In the genomic region with DNA sequence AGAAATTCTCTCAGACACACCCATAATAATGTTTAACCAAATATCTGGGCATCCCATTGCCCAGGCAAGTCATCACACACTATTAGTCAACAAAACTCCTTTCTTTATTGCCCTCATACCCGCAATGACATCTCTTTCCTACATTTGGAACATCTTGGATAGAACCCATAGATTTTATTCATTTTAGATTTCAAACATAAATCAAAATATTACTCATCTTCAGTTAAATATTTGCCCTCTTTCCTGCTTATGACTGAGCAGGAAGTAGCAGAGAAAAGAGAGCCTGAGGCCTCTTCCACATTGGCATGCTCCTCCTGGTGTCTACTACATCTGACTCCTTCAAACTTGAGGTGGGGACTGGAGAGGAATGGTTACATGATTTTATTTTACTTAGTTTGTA, we compare ENCODE assay signal across 16 cellular contexts.
"Had no signal": no experiment of that assay in that cellular context is flagged by ENCODE, and none has a peak within 500 bp of the region (broad histone marks: within the 10 kb centered on the region; RNA-seq: fewer than 3 reads in every experiment).

No MANE protein-coding gene starts in this region.

- H3K9me3 ChIP-seq: thyroid gland, uterus had no signal

- DNase-seq: activated CD4-positive, alpha-beta T cell treated with anti-CD3 and anti-CD28 coated beads, Interleukin-2, amount 10 ng/mL, durations not matched to agents 7 days and 5 days; activated gamma-delta T cell treated with Interleukin-2 at 50 U/mL for 16 hours; amniotic stem cell; body of pancreas; effector memory CD4-positive, alpha-beta T cell; hypothalamus; left ventricle myocardium superior; mesendoderm; stimulated activated CD4-positive, alpha-beta T cell treated with anti-CD3 and anti-CD28 coated beads, Interleukin-2, amount 100 ng/mL, for 48 hours; thyroid gland; uterus had no signal

- H3K4me1 ChIP-seq: body of pancreas, thyroid gland, uterus had no signal

- H3K9me3 Mint-ChIP-seq: activated CD4-positive, alpha-beta T cell treated with anti-CD3 and anti-CD28 coated beads, Interleukin-2, amount 10 ng/mL, durations not matched to agents 7 days and 5 days; central memory CD8-positive, alpha-beta T cell; dendritic cell treated with granulocyte-macrophage colony-stimulating factor and Interleukin-4, amounts not matched to agents 40 ng/mL and 50 ng/mL, for 4 days had no signal

- H3K27ac ChIP-seq: body of pancreas, thyroid gland, uterus had no signal

- H3K27ac Mint-ChIP-seq: activated CD4-positive, alpha-beta T cell treated with anti-CD3 and anti-CD28 coated beads, Interleukin-2, amount 10 ng/mL, durations not matched to agents 7 days and 5 days; activated naive CD8-positive, alpha-beta T cell; dendritic cell treated with granulocyte-macrophage colony-stimulating factor and Interleukin-4, amounts not matched to agents 40 ng/mL and 50 ng/mL, for 4 days; natural killer cell treated with Interleukin-12 subunit alpha and Interleukin-12 subunit beta and Interleukin-15 and Interleukin-18, amount 100 ng/mL, for 72 hours; stimulated activated memory B cell treated with anti-CD40 and anti-IgM and Interleukin-4, amounts not matched to agents 10 μg/mL and 1 μg/mL and 100 μg/mL, for 72 hours had no signal

- H3K4me3 Mint-ChIP-seq: activated CD4-positive, alpha-beta T cell treated with anti-CD3 and anti-CD28 coated beads, Interleukin-2, amount 10 ng/mL, durations not matched to agents 7 days and 5 days; activated naive CD8-positive, alpha-beta T cell; central memory CD8-positive, alpha-beta T cell; dendritic cell treated with granulocyte-macrophage colony-stimulating factor and Interleukin-4, amounts not matched to agents 40 ng/mL and 50 ng/mL, for 4 days; natural killer cell treated with Interleukin-12 subunit alpha and Interleukin-12 subunit beta and Interleukin-15 and Interleukin-18, amount 100 ng/mL, for 72 hours; stimulated activated memory B cell treated with anti-CD40 and anti-IgM and Interleukin-4, amounts not matched to agents 10 μg/mL and 1 μg/mL and 100 μg/mL, for 72 hours had no signal

- H3K27me3 Mint-ChIP-seq: activated CD4-positive, alpha-beta T cell treated with anti-CD3 and anti-CD28 coated beads, Interleukin-2, amount 10 ng/mL, durations not matched to agents 7 days and 5 days; activated naive CD8-positive, alpha-beta T cell; central memory CD8-positive, alpha-beta T cell; dendritic cell treated with granulocyte-macrophage colony-stimulating factor and Interleukin-4, amounts not matched to agents 40 ng/mL and 50 ng/mL, for 4 days; natural killer cell treated with Interleukin-12 subunit alpha and Interleukin-12 subunit beta and Interleukin-15 and Interleukin-18, amount 100 ng/mL, for 72 hours; stimulated activated memory B cell treated with anti-CD40 and anti-IgM and Interleukin-4, amounts not matched to agents 10 μg/mL and 1 μg/mL and 100 μg/mL, for 72 hours had no signal

- H3K36me3 Mint-ChIP-seq: activated naive CD8-positive, alpha-beta T cell; natural killer cell treated with Interleukin-12 subunit alpha and Interleukin-12 subunit beta and Interleukin-15 and Interleukin-18, amount 100 ng/mL, for 72 hours; stimulated activated memory B cell treated with anti-CD40 and anti-IgM and Interleukin-4, amounts not matched to agents 10 μg/mL and 1 μg/mL and 100 μg/mL, for 72 hours had no signal

- H3K27me3 ChIP-seq: body of pancreas, thyroid gland, uterus had no signal

- H3K4me1 Mint-ChIP-seq: activated CD4-positive, alpha-beta T cell treated with anti-CD3 and anti-CD28 coated beads, Interleukin-2, amount 10 ng/mL, durations not matched to agents 7 days and 5 days; central memory CD8-positive, alpha-beta T cell; stimulated activated memory B cell treated with anti-CD40 and anti-IgM and Interleukin-4, amounts not matched to agents 10 μg/mL and 1 μg/mL and 100 μg/mL, for 72 hours had no signal

- H3K4me3 ChIP-seq: body of pancreas, thyroid gland, uterus had no signal

- H3K36me3 ChIP-seq: thyroid gland, uterus had no signal

- ATAC-seq: body of pancreas; left ventricle myocardium superior; natural killer cell treated with Interleukin-12 subunit alpha and Interleukin-12 subunit beta and Interleukin-15 and Interleukin-18, amount 100 ng/mL, for 72 hours; stimulated activated memory B cell treated with anti-CD40 and anti-IgM and Interleukin-4, amounts not matched to agents 10 μg/mL and 1 μg/mL and 100 μg/mL, for 72 hours had no signal
